ENCODE assay signal across 8 cellular contexts in the genomic region with DNA sequence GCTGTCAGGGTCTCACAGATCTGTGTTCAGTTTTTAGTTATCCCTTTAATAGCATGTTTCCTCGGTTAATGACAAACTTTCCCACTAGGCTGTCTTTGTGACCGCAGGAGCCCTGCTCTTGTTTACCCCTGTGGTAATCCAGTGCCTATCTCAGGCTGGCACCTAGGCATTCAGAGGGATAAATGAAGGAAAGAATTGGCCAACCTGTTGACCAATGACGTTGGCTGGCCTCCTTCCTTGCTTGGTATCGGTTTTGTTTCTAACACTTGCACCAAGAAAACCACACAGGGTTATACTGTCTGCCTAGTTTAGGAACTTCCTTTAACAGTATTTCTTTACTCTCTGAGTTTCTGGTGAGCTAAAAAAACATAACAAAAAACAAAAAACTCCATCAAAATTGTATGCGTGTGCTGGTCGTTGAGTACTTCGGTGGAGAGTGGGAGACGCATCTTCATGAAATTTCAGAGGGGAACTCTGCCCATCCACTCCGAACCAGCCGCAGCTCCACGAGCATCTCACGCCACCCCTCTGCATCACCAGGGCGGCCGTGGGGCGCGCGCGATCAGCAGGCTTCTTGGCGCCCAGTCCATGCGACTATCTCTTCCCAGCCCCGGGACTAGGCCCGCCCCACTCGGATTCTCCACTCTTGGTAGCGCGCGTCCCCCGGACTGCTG. TPM values are rescaled to one million over a fixed set of nuclear protein-coding genes. Genes with fewer than 3 reads are reported as not detected.
DNase-seq lines count a peak whose midpoint lies in the region; ATAC-seq and TF ChIP-seq lines count a peak whose summit lies in the region.

No MANE protein-coding gene starts in this region.

- peaks cover 13 to 22% of the 10 kb centered on the region in 2 experiments; a peak in 2 of 4 replicates for H3K4me1 ChIP-seq in SK-N-SH (ENCODE audit: control insufficient read depth in 1 of 2, insufficient read depth in 2 of 2, low read depth in 1 of 2, low read length in 1 of 2)

- H3K4me2 ChIP-seq in SK-N-SH = peak overlapping the region; percentile 79

- no peaks in the 10 kb centered on the region for H3K36me3 ChIP-seq in SK-N-SH (replicated peaks in 1 of 2; ENCODE audit: control insufficient read depth in 1 of 2, insufficient read depth in 2 of 2, low read length in 1 of 2)

- no peaks in the 10 kb centered on the region for H3K79me2 ChIP-seq in SK-N-SH (ENCODE audit: insufficient read depth)

- CTCF ChIA-PET in SK-N-SH (lab: Yijun Ruan, JAX) = interaction anchor here (0.6 to 6.5 kb wide), 6 partner anchors 14 to 1337 kb away, joined by 3 to 52 read pairs (median 3); a partner anchor contains a TSS

- TF ChIP-seq CTCF in SK-N-SH (IDR thresholded peaks at IDR 0.05) (no peak), natural killer cell (IDR thresholded peaks at IDR 0.05) (no peak)

- no peak for TF ChIP-seq EP300 in SK-N-SH (IDR thresholded peaks at IDR 0.05; ENCODE audit: borderline replicate concordance in 1 of 2, low read depth in 1 of 2, low read length in 1 of 2)

- H3K4me3 ChIP-seq in SK-N-SH (ENCODE audit: low read depth in 2 of 2, low read length in 1 of 2) = peak overlapping the region; percentile 86 to 90

- no peaks in the 10 kb centered on the region for H3K9me3 Mint-ChIP-seq in activated T-cell treated with anti-CD3 and anti-CD28 coated beads, Interleukin-2, amount 50 U/mL, for 4 hours
- H3K9me3 Mint-ChIP-seq in natural killer cell = no peaks in the 10 kb centered on the region

- intact Hi-C loops in natural killer cell (cut with micrococcal nuclease) = loop anchor here (1.0 kb wide), 3 partner anchors 20 to 142 kb away; a partner anchor contains a TSS

- H3K27ac Mint-ChIP-seq in natural killer cell = peak overlapping the region; percentile 94 to 97

- H3K9me3 ChIP-seq in SK-N-SH = no peaks in the 10 kb centered on the region

- ATAC-seq in activated T-cell treated with anti-CD3 and anti-CD28 coated beads, Interleukin-2, amount 50 U/mL, for 4 hours = peak; percentile 36 to 57
- peak; percentile 52 for ATAC-seq in HG03025 (IDR thresholded peaks at IDR 0.05; ENCODE audit: low FRiP score, unreplicated experiment)
- ATAC-seq in natural killer cell = peak; percentile 53 to 72 (median 62)

- H3K27ac ChIP-seq in SK-N-SH (ENCODE audit: low read depth in 2 of 2, low read length in 1 of 2) (peak overlapping the region; percentile 32 to 72; a peak in 3 of 4 replicates), epithelial cell of prostate (peak overlapping the region; percentile 59)

- peak overlapping the region; percentile 87 for H3K4me3 Mint-ChIP-seq in activated T-cell treated with anti-CD3 and anti-CD28 coated beads, Interleukin-2, amount 50 U/mL, for 4 hours
- peak overlapping the region; percentile 95 for H3K4me3 Mint-ChIP-seq in natural killer cell

- H4K20me1 ChIP-seq in SK-N-SH (ENCODE audit: insufficient read depth) = no peaks in the 10 kb centered on the region

- TF ChIP-seq RAD21 in SK-N-SH (IDR thresholded peaks at IDR 0.05; ENCODE audit: low read length) = no peak

- H3K36me3 Mint-ChIP-seq in activated T-cell treated with anti-CD3 and anti-CD28 coated beads, Interleukin-2, amount 50 U/mL, for 4 hours (ENCODE audit: insufficient read depth) = peaks cover 10% of the 10 kb centered on the region
- no peaks in the 10 kb centered on the region for H3K36me3 Mint-ChIP-seq in natural killer cell

- H2AFZ ChIP-seq in SK-N-SH (ENCODE audit: low read depth) = peak overlapping the region; percentile 87

- no peak for DNase-seq in activated T-cell treated with anti-CD3 and anti-CD28 coated beads, Interleukin-2, amount 50 U/mL, for 4 hours
- DNase-seq in activated T-cell treated with anti-CD3 and anti-CD28 coated beads for 4 hours = no peak
- DNase-seq in SK-N-SH = no peak
- no peak for DNase-seq in epithelial cell of prostate (ENCODE audit: low read depth, low spot score)
- no peak for DNase-seq in natural killer cell
- no peak for DNase-seq in stimulated activated naive CD4-positive, alpha-beta T cell treated with Interleukin-2 at 50 U/mL for 16 hours (lab: John Stamatoyannopoulos, UW)
- no peak for DNase-seq in HuH-7.5 (ENCODE audit: low spot score)

- H3K4me1 Mint-ChIP-seq in activated T-cell treated with anti-CD3 and anti-CD28 coated beads, Interleukin-2, amount 50 U/mL, for 4 hours (ENCODE audit: low read depth) = peaks cover 70% of the 10 kb centered on the region
- peaks cover 40 to 44% of the 10 kb centered on the region in 2 donors for H3K4me1 Mint-ChIP-seq in natural killer cell

- POLR2A ChIA-PET in SK-N-SH (lab: Yijun Ruan, JAX) = interaction anchor here (0.9 to 2.3 kb wide), 5 partner anchors 21 to 700 kb away, joined by 3 to 15 read pairs (median 4); a partner anchor contains a TSS

- H3F3A ChIP-seq in SK-N-SH (replicated peaks; ENCODE audit: insufficient read depth) = peaks cover 8% of the 10 kb centered on the region

- no peaks in the 10 kb centered on the region for H3K9me2 ChIP-seq in SK-N-SH

- H3K9ac ChIP-seq in SK-N-SH = peak overlapping the region; percentile 62; the same call in 1 of the 2 replicates

- H3K27me3 Mint-ChIP-seq in activated T-cell treated with anti-CD3 and anti-CD28 coated beads, Interleukin-2, amount 50 U/mL, for 4 hours (ENCODE audit: low read depth) = no peaks in the 10 kb centered on the region
- H3K27me3 Mint-ChIP-seq in natural killer cell (ENCODE audit: low read depth in 2 of 2) = peaks cover 0 to 2% of the 10 kb centered on the region in 2 donors

- no peaks in the 10 kb centered on the region for H3K27me3 ChIP-seq in SK-N-SH (ENCODE audit: insufficient read depth)

- 45% methylated on average over 12 of the region's 27 CpGs for WGBS in SK-N-SH (ENCODE audit: low lambda C conversion rate)

TF ChIP-seq in SK-N-SH, 30 proteins besides CTCF, POLR2A, EP300 and RAD21:
- TF ChIP-seq TAF1 (IDR thresholded peaks at IDR 0.05; ENCODE audit: borderline replicate concordance, low read depth, low read length) = no peak
- TF ChIP-seq, protein P1, sequence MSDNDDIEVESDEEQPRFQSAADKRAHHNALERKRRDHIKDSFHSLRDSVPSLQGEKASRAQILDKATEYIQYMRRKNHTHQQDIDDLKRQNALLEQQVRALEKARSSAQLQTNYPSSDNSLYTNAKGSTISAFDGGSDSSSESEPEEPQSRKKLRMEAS (IDR thresholded peaks at IDR 0.05; ENCODE audit: low read depth) = peak; percentile 39; the same call in 1 of the 2 replicates

RNA-seq across cellular contexts. Expression of a gene that starts 0.6 kb away (rescaled TPM):
- 10 to 100 TPM; 15.1 to 30.4 (median 21.0) TPM for total RNA-seq in activated T-cell treated with anti-CD3 and anti-CD28 coated beads, Interleukin-2, amount 50 U/mL, for 4 hours
- polyA plus RNA-seq in SK-N-SH (2012; rRNA removed) = 15.0 and 18.4 TPM in 2 replicates
- polyA plus RNA-seq in SK-N-SH (2012; cell fraction: cytosol; rRNA removed) = 19.4 and 22.0 TPM in 2 replicates
- polyA plus RNA-seq in SK-N-SH (2012; cell fraction: nucleus; rRNA removed) = 5.5 and 8.9 TPM in 2 replicates
- total RNA-seq in natural killer cell = 10 to 100 TPM; 10.1 to 15.5 (median 14.0) TPM

RNA-seq across cellular contexts. Expression of a gene that starts 22.4 kb away (rescaled TPM):
- total RNA-seq in activated T-cell treated with anti-CD3 and anti-CD28 coated beads, Interleukin-2, amount 50 U/mL, for 4 hours = 10 to 100 TPM; 51.7 to 63.4 (median 56.1) TPM
- polyA plus RNA-seq in SK-N-SH (2012; rRNA removed) = 25.4 and 27.3 TPM in 2 replicates
- polyA plus RNA-seq in SK-N-SH (2012; cell fraction: cytosol; rRNA removed) = 28.0 and 29.6 TPM in 2 replicates
- 7.3 and 11.5 TPM in 2 replicates for polyA plus RNA-seq in SK-N-SH (2012; cell fraction: nucleus; rRNA removed)
- total RNA-seq in natural killer cell = 10 to 100 TPM; 40.0 to 51.8 (median 43.0) TPM

RNA-seq across cellular contexts. Expression of a gene that starts 39.9 kb away (rescaled TPM):
- total RNA-seq in activated T-cell treated with anti-CD3 and anti-CD28 coated beads, Interleukin-2, amount 50 U/mL, for 4 hours = not detected
- polyA plus RNA-seq in SK-N-SH (2012; rRNA removed) = not detected in 2 replicates
- not detected in 2 replicates for polyA plus RNA-seq in SK-N-SH (2012; cell fraction: cytosol; rRNA removed)
- not detected in 2 replicates for polyA plus RNA-seq in SK-N-SH (2012; cell fraction: nucleus; rRNA removed)
- not detected for total RNA-seq in natural killer cell
